In the genomic region with DNA sequence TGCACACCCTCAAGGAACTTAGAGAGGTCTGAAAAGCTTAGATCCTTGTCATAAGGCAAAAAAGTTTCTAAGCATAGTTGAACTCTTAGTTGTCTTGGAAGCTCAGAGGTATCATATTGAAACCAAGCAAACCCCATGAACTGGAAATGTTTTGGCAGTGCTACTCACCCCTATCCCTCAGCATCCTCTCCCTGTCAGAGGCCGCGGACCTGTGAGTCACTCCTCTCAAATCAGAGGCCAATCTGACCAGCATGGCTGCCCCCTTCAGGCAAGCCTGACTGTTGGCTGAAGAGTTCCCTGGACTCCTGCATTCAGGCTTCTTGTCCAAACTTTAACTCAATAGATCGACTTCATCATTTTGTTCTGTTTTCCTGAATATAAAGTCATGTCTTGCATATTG, we compare ENCODE assay signal across 15 cellular contexts.
A peak's percentile ranks its signal among the peaks of the same experiment; 100 is the strongest.
DNase-seq lines count a peak whose midpoint lies in the region; FAIRE-seq and TF ChIP-seq lines count a peak whose summit lies in the region.
"Had no signal": no experiment of that assay in that cellular context is flagged by ENCODE, and none has a peak within 500 bp of the region (broad histone marks: within the 10 kb centered on the region; RNA-seq: fewer than 3 reads in every experiment).

No MANE protein-coding gene starts in this region.

- H3K27me3 Mint-ChIP-seq in nephron progenitor cell (ENCODE audit: low read depth, poor library complexity): peaks cover 2% of the 10 kb centered on the region
- H3K27me3 Mint-ChIP-seq in activated naive CD8-positive, alpha-beta T cell treated with anti-CD3 and anti-CD28 coated beads for 36 hours: no peaks in the 10 kb centered on the region
- H3K27me3 Mint-ChIP-seq: activated naive CD4-positive, alpha-beta T cell treated with anti-CD3 and anti-CD28 coated beads, Interleukin-2, amount 10 ng/mL, durations not matched to agents 7 days and 5 days; natural killer cell treated with Interleukin-12 subunit alpha and Interleukin-12 subunit beta and Interleukin-15 and Interleukin-18, amount 100 ng/mL, for 72 hours had no signal

- no peak overlapping the region for H3K27ac Mint-ChIP-seq in nephron progenitor cell
- no peak overlapping the region for H3K27ac Mint-ChIP-seq in activated naive CD8-positive, alpha-beta T cell treated with anti-CD3 and anti-CD28 coated beads for 36 hours
- H3K27ac Mint-ChIP-seq: activated naive CD4-positive, alpha-beta T cell treated with anti-CD3 and anti-CD28 coated beads, Interleukin-2, amount 10 ng/mL, durations not matched to agents 7 days and 5 days; natural killer cell treated with Interleukin-12 subunit alpha and Interleukin-12 subunit beta and Interleukin-15 and Interleukin-18, amount 100 ng/mL, for 72 hours had no signal

- no peaks in the 10 kb centered on the region for H3K9me3 Mint-ChIP-seq in nephron progenitor cell
- H3K9me3 Mint-ChIP-seq in activated naive CD8-positive, alpha-beta T cell treated with anti-CD3 and anti-CD28 coated beads for 36 hours: peaks cover 4% of the 10 kb centered on the region

- DNase-seq in DMS 273 (lab: John Stamatoyannopoulos, UW; ENCODE audit: unreplicated experiment): peak; percentile 1
- DNase-seq in DMS 273 treated with DMSO at 0.1 percent for 48 hours (lab: John Stamatoyannopoulos, UW): no peak
- peak; percentile 25 for DNase-seq in HTR-8/SVneo (ENCODE audit: insufficient read length, low spot score)
- DNase-seq in cardiac fibroblast (ENCODE audit: low read depth in 2 of 2): peak; percentile 19 to 67
- peak; percentile 17 to 37 for DNase-seq in lung microvascular endothelial cell (ENCODE audit: low read depth in 2 of 2)
- no peak for DNase-seq in nephron progenitor cell
- no peak for DNase-seq in HuH-7.5 (ENCODE audit: low spot score)
- no peak for DNase-seq in activated naive CD8-positive, alpha-beta T cell treated with anti-CD3 and anti-CD28 coated beads for 36 hours
- DNase-seq: activated CD4-positive, alpha-beta T cell treated with anti-CD3 and anti-CD28 coated beads, Interleukin-2, amount 50 U/mL, for 48 hours; activated naive CD4-positive, alpha-beta T cell treated with anti-CD3 and anti-CD28 coated beads, Interleukin-2, amount 10 ng/mL, durations not matched to agents 7 days and 5 days; dorsolateral prefrontal cortex; NCI-H510A; SHP77 treated with DMSO at 0.1 percent for 48 hours had no signal

- no peaks in the 10 kb centered on the region for H3K36me3 Mint-ChIP-seq in nephron progenitor cell (ENCODE audit: low read depth)
- no peaks in the 10 kb centered on the region for H3K36me3 Mint-ChIP-seq in activated naive CD8-positive, alpha-beta T cell treated with anti-CD3 and anti-CD28 coated beads for 36 hours
- H3K36me3 Mint-ChIP-seq: activated naive CD4-positive, alpha-beta T cell treated with anti-CD3 and anti-CD28 coated beads, Interleukin-2, amount 10 ng/mL, durations not matched to agents 7 days and 5 days; natural killer cell treated with Interleukin-12 subunit alpha and Interleukin-12 subunit beta and Interleukin-15 and Interleukin-18, amount 100 ng/mL, for 72 hours had no signal

- FAIRE-seq in HTR-8/SVneo (lab: Jason Lieb, UNC): peak; percentile 62
- FAIRE-seq: A204.1 had no signal

- H3K4me3 Mint-ChIP-seq in nephron progenitor cell: no peak overlapping the region
- H3K4me3 Mint-ChIP-seq in activated naive CD8-positive, alpha-beta T cell treated with anti-CD3 and anti-CD28 coated beads for 36 hours: no peak overlapping the region
- H3K4me3 Mint-ChIP-seq: activated naive CD4-positive, alpha-beta T cell treated with anti-CD3 and anti-CD28 coated beads, Interleukin-2, amount 10 ng/mL, durations not matched to agents 7 days and 5 days; natural killer cell treated with Interleukin-12 subunit alpha and Interleukin-12 subunit beta and Interleukin-15 and Interleukin-18, amount 100 ng/mL, for 72 hours had no signal

- H3K4me1 Mint-ChIP-seq in nephron progenitor cell: no peaks in the 10 kb centered on the region
- peaks cover 3% of the 10 kb centered on the region for H3K4me1 Mint-ChIP-seq in activated naive CD8-positive, alpha-beta T cell treated with anti-CD3 and anti-CD28 coated beads for 36 hours
- H3K4me1 Mint-ChIP-seq: activated naive CD4-positive, alpha-beta T cell treated with anti-CD3 and anti-CD28 coated beads, Interleukin-2, amount 10 ng/mL, durations not matched to agents 7 days and 5 days had no signal

- peak; percentile 45 for TF ChIP-seq CTCF in cardiac fibroblast (IDR thresholded peaks at IDR 0.05; ENCODE audit: low read depth, low read length)
- TF ChIP-seq CTCF in nephron progenitor cell (IDR thresholded peaks at IDR 0.05): no peak

- no peak overlapping the region for H3K4me3 ChIP-seq in cardiac fibroblast (replicated peaks in 1 of 2; ENCODE audit: low read depth in 2 of 2, low read length in 2 of 2)
- H3K4me3 ChIP-seq: dorsolateral prefrontal cortex had no signal

Comparison
In these comparisons a context has a peak if more than half of its experiments do, and no peak if none do; other contexts are left out.
1. DNase-seq: peak in DMS 273 (single experiment), HTR-8/SVneo (single experiment), cardiac fibroblast (2 of 2) and lung microvascular endothelial cell (2 of 2); none in DMS 273 treated with DMSO at 0.1 percent for 48 hours (single experiment), nephron progenitor cell (single experiment), HuH-7.5 (single experiment) and activated naive CD8-positive, alpha-beta T cell treated with anti-CD3 and anti-CD28 coated beads for 36 hours (single experiment).